In the genomic region with DNA sequence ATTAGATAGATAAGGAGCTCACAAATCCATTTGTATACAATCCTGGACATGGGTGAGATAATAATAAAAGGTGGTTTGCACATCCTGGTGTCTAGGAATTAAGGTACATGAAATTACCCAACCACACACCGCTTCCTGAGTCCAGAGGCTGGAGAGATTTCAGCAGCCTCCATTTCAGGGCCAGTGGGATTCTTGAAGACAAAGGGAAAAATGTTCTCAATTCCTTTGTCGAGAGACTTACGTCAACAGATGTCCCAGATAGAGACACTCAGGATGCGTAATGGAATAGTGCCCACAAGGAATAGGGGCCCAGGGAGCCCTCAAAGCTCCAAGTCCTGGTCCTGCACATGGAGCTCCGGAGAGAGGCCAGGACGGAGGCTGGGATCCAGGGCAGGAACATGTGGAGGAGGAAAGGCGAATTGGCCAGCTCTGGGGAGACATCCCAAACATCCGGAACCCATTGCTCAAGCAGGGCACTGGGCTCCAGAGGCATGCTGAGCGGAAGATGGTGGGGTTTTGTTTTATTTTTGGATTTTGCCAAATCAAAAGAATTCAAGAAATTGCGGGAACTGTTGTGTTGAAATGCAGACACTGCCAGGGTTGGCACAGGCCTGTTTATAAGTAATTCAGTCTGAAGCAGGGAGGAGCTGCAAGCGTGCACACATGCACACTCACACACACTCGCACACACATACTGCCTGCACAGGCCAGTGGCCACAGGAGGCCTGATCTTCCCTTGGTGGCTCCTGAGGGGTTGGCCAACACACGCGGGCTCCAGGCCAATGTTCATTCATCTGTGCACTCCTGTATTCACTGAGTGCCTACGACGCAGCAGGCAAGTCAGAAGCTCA, we compare ENCODE assay signal across 1 cellular context.
TF ChIP-seq lines count a peak whose summit lies in the region.

No MANE protein-coding gene starts in this region.

TF ChIP-seq in HepG2, 621 proteins besides CTCF, POLR2A, EP300 and RAD21 (continued from another document):
- TF ChIP-seq, protein P1, sequence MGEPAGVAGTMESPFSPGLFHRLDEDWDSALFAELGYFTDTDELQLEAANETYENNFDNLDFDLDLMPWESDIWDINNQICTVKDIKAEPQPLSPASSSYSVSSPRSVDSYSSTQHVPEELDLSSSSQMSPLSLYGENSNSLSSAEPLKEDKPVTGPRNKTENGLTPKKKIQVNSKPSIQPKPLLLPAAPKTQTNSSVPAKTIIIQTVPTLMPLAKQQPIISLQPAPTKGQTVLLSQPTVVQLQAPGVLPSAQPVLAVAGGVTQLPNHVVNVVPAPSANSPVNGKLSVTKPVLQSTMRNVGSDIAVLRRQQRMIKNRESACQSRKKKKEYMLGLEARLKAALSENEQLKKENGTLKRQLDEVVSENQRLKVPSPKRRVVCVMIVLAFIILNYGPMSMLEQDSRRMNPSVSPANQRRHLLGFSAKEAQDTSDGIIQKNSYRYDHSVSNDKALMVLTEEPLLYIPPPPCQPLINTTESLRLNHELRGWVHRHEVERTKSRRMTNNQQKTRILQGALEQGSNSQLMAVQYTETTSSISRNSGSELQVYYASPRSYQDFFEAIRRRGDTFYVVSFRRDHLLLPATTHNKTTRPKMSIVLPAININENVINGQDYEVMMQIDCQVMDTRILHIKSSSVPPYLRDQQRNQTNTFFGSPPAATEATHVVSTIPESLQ (CRISPR knock-in tag; conservative IDR thresholded peaks at IDR 0.05), result no peak
- TF ChIP-seq ZNF138 (CRISPR knock-in tag; IDR thresholded peaks at IDR 0.05; ENCODE audit: low read depth) (no peak), POLR2AphosphoS2 (IDR thresholded peaks at IDR 0.05; ENCODE audit: low read depth, low read length) (no peak), ZNF607 (CRISPR knock-in tag; IDR thresholded peaks at IDR 0.05; ENCODE audit: borderline replicate concordance) (no peak), MIER3 (CRISPR knock-in tag; IDR thresholded peaks at IDR 0.05; ENCODE audit: borderline replicate concordance) (no peak)
- TF ChIP-seq, protein P2, sequence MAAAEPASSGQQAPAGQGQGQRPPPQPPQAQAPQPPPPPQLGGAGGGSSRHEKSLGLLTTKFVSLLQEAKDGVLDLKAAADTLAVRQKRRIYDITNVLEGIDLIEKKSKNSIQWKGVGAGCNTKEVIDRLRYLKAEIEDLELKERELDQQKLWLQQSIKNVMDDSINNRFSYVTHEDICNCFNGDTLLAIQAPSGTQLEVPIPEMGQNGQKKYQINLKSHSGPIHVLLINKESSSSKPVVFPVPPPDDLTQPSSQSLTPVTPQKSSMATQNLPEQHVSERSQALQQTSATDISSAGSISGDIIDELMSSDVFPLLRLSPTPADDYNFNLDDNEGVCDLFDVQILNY (CRISPR knock-in tag; conservative IDR thresholded peaks at IDR 0.05), result no peak
